Comparison of ENCODE assay signal across 18 cellular contexts in the genomic region with DNA sequence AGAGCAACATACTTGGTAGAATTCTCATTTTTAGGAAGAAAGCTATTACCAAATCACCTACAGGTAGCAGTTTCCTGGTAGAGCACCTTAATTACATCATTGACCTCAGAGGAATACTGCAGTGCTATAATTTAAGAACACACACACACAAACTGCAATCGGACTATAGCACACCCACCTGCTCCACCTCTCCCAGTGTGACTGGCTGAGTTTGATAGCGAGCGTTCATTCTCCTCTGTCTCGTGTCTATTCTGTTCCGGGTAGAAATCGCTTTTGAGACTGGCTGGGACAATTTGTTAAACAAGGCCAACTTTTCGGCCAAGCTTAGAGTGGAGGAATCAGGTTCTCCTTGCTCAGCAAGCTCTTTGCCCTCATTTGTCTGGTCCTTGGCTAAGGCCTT.
DNase-seq lines count a peak whose midpoint lies in the region; ATAC-seq and TF ChIP-seq lines count a peak whose summit lies in the region.
"Had no signal": no experiment of that assay in that cellular context is flagged by ENCODE, and none has a peak within 500 bp of the region (broad histone marks: within the 10 kb centered on the region; RNA-seq: fewer than 3 reads in every experiment).

No MANE protein-coding gene starts in this region.

- no peak overlapping the region for H3K4me3 Mint-ChIP-seq in CD8-positive, alpha-beta T cell
- no peak overlapping the region for H3K4me3 Mint-ChIP-seq in endodermal cell
- H3K4me3 Mint-ChIP-seq: H9 had no signal

- no peak for TF ChIP-seq EP300 in sigmoid colon (IDR thresholded peaks at IDR 0.05)

- CTCF ChIA-PET in CD8-positive, alpha-beta T cell (lab: Charles Lee): interaction anchor here (0.6 to 4.9 kb wide), 3 partner anchors 10 to 1149 kb away, joined by 3 to 26 read pairs (median 3); no protein-coding TSS in a partner anchor

- peaks cover 4% of the 10 kb centered on the region for H3K4me1 Mint-ChIP-seq in CD8-positive, alpha-beta T cell (ENCODE audit: low read depth)
- peaks cover 2% of the 10 kb centered on the region for H3K4me1 Mint-ChIP-seq in endodermal cell

- POLR2A ChIA-PET in CD8-positive, alpha-beta T cell (lab: Charles Lee): no interaction called here

- no peak overlapping the region for H3K4me3 ChIP-seq in CD8-positive, alpha-beta T cell (ENCODE audit: low read depth, low read length)
- H3K4me3 ChIP-seq in endodermal cell (ENCODE audit: low read length) (no peak overlapping the region), mucosa of descending colon (no peak overlapping the region), sigmoid colon (no peak overlapping the region)
- H3K4me3 ChIP-seq: Peyer's patch had no signal

- H3K36me3 ChIP-seq in CD8-positive, alpha-beta T cell (ENCODE audit: insufficient read depth, low read length): peaks cover 8% of the 10 kb centered on the region
- H3K36me3 ChIP-seq in endodermal cell (ENCODE audit: control insufficient read depth, insufficient read depth, low read length) (peaks cover 66% of the 10 kb centered on the region), mucosa of descending colon (ENCODE audit: low read depth) (no peaks in the 10 kb centered on the region), sigmoid colon (peaks cover 19 to 100% (median 65%) of the 10 kb centered on the region in 4 donors)

- TF ChIP-seq CTCF in CD8-positive, alpha-beta T cell (IDR thresholded peaks at IDR 0.05): no peak
- no peak for TF ChIP-seq CTCF in endodermal cell (conservative IDR thresholded peaks at IDR 0.05)
- no peak for TF ChIP-seq CTCF in mucosa of descending colon (IDR thresholded peaks at IDR 0.05)
- no peak for TF ChIP-seq CTCF in sigmoid colon (IDR thresholded peaks at IDR 0.05)
- no peak for TF ChIP-seq CTCF in GM13976 (IDR thresholded peaks at IDR 0.05; ENCODE audit: borderline replicate concordance, control extremely low read depth, extremely low read depth, insufficient read depth, missing control alignments)

- H3K36me3 Mint-ChIP-seq in CD8-positive, alpha-beta T cell: peaks cover 76% of the 10 kb centered on the region
- peaks cover 57% of the 10 kb centered on the region for H3K36me3 Mint-ChIP-seq in endodermal cell (ENCODE audit: low read depth)

- in situ Hi-C loops in GM13976 (cut with MboI; ENCODE audit: low sequenced_read_pairs, unreplicated experiment): no loop called here

- no peaks in the 10 kb centered on the region for H3K27me3 ChIP-seq in CD8-positive, alpha-beta T cell (ENCODE audit: insufficient read depth, low read length)
- no peaks in the 10 kb centered on the region for H3K27me3 ChIP-seq in endodermal cell (ENCODE audit: control insufficient read depth, insufficient read depth, low read length, poor library complexity, severe bottlenecking)
- no peaks in the 10 kb centered on the region for H3K27me3 ChIP-seq in sigmoid colon
- H3K27me3 ChIP-seq: Peyer's patch had no signal

- H3K27ac Mint-ChIP-seq in CD8-positive, alpha-beta T cell: peak overlapping the region; percentile 9
- peak overlapping the region; percentile 15 for H3K27ac Mint-ChIP-seq in endodermal cell

- TF ChIP-seq POLR2A in sigmoid colon (IDR thresholded peaks at IDR 0.05): no peak

- no peak overlapping the region for H3K9ac ChIP-seq in endodermal cell (ENCODE audit: extremely low read depth, low read length, poor library complexity, severe bottlenecking)

- H3K9me3 Mint-ChIP-seq in CD8-positive, alpha-beta T cell: no peaks in the 10 kb centered on the region
- no peaks in the 10 kb centered on the region for H3K9me3 Mint-ChIP-seq in endodermal cell
- H3K9me3 Mint-ChIP-seq: H9 had no signal

- no peak for ATAC-seq in CD8-positive, alpha-beta T cell
- ATAC-seq in mucosa of descending colon (peak; percentile 97), GM19397 (IDR thresholded peaks at IDR 0.05; ENCODE audit: unreplicated experiment) (no peak), HG03571 (IDR thresholded peaks at IDR 0.05; ENCODE audit: unreplicated experiment) (no peak)

- H3K4me1 ChIP-seq in CD8-positive, alpha-beta T cell (ENCODE audit: insufficient read depth, low read length): no peaks in the 10 kb centered on the region
- H3K4me1 ChIP-seq in endodermal cell (ENCODE audit: control insufficient read depth, insufficient read depth, low read length): no peaks in the 10 kb centered on the region
- peaks cover 10% of the 10 kb centered on the region for H3K4me1 ChIP-seq in mucosa of descending colon (ENCODE audit: low read depth)
- H3K4me1 ChIP-seq in sigmoid colon: peaks cover 0 to 74% (median 43%) of the 10 kb centered on the region in 4 donors
- H3K4me1 ChIP-seq: Peyer's patch had no signal

- WGBS in endodermal cell (ENCODE audit: insufficient coverage in 1 of 2, insufficient read length in 1 of 2), 2 experiments: 94 to 96% methylated on average over 7 of the region's 7 CpGs
- 27 to 80% methylated on average over 7 of the region's 7 CpGs for WGBS in sigmoid colon, 2 donors

- H3K27me3 Mint-ChIP-seq in CD8-positive, alpha-beta T cell (ENCODE audit: low read depth): no peaks in the 10 kb centered on the region
- H3K27me3 Mint-ChIP-seq in endodermal cell (ENCODE audit: insufficient read depth): no peaks in the 10 kb centered on the region

- no peak for DNase-seq in CD8-positive, alpha-beta T cell
- DNase-seq in endodermal cell: no peak
- peak in 1 of 3 donors; percentile 71 for DNase-seq in mucosa of descending colon
- DNase-seq in sigmoid colon: no peak
- no peak for DNase-seq in HUDEP-2 (lab: John Stamatoyannopoulos, UW; ENCODE audit: unreplicated experiment in 76 of 76)
- no peak for DNase-seq in GM13976 (ENCODE audit: low spot score)
- DNase-seq: AML-193, H9, Kasumi-1, NCI-H1694 treated with DMSO at 0.1 percent for 48 hours, NCI-H2081 treated with DMSO at 0.1 percent for 48 hours, NCI-H2171 treated with DMSO at 0.1 percent for 48 hours, NCI-H446, NCI-H526, Peyer's patch had no signal

- H3K9me3 ChIP-seq in CD8-positive, alpha-beta T cell (ENCODE audit: low read length): no peaks in the 10 kb centered on the region
- H3K9me3 ChIP-seq in endodermal cell (ENCODE audit: control insufficient read depth, low read length) (no peaks in the 10 kb centered on the region), mucosa of descending colon (no peaks in the 10 kb centered on the region), sigmoid colon (no peaks in the 10 kb centered on the region)
- H3K9me3 ChIP-seq: Peyer's patch had no signal

- intact Hi-C loops in CD8-positive, alpha-beta T cell (cut with DNase I, micrococcal nuclease): no loop called here
- intact Hi-C loops in mucosa of descending colon (cut with DNase I, micrococcal nuclease): no loop called here
- intact Hi-C loops in sigmoid colon (cut with DNase I): no loop called here

- H3K27ac ChIP-seq in CD8-positive, alpha-beta T cell (ENCODE audit: low read depth, low read length): no peak overlapping the region
- no peak overlapping the region for H3K27ac ChIP-seq in endodermal cell (ENCODE audit: low read depth, low read length)
- peak overlapping the region; percentile 39 to 83 (median 72) for H3K27ac ChIP-seq in sigmoid colon
- H3K27ac ChIP-seq: C4-2B, Peyer's patch had no signal

Comparison
In these comparisons a context has a peak if more than half of its experiments do, and no peak if none do; other contexts are left out.
1. H3K27ac ChIP-seq: peak in sigmoid colon (4 of 4); none in CD8-positive, alpha-beta T cell (single experiment) and endodermal cell (single experiment).